ENCODE assay signal across 18 cellular contexts in the genomic region with DNA sequence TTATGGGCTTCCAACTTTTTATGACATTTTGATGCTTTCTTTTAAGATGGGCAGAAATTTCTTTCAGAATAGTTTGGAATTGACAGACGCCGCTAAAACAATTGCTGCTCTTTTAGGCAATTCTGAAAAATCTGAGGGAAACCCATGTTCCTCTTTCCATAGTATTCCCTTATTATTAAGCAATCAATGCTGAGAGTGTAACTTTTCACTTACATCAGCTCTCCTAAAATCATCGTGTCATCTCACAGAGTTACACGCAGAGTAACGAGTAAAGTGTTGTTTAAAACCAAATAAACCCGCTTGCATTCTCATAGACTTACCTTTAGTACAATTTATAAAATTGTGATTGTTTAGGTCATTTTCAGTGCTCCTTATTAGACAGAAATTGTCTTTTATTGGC.
DNase-seq lines count a peak whose midpoint lies in the region; ATAC-seq and TF ChIP-seq lines count a peak whose summit lies in the region.
"Had no signal": no experiment of that assay in that cellular context is flagged by ENCODE, and none has a peak within 500 bp of the region (broad histone marks: within the 10 kb centered on the region; RNA-seq: fewer than 3 reads in every experiment).

No MANE protein-coding gene starts in this region.

- H3K27me3 Mint-ChIP-seq in dendritic cell treated with granulocyte-macrophage colony-stimulating factor and Interleukin-4, amounts not matched to agents 40 ng/mL and 50 ng/mL, for 4 days: peaks cover 5% of the 10 kb centered on the region
- H3K27me3 Mint-ChIP-seq: CD4-positive, alpha-beta memory T cell had no signal

- H3K4me3 ChIP-seq in right atrium auricular region: no peak overlapping the region
- H3K4me3 ChIP-seq: BLaER1 treated with 17β-estradiol and CSF1 and Interleukin-3, amounts not matched to agents 10 nM and 100 nM; HAP-1 had no signal

- H3K9me3 ChIP-seq in right atrium auricular region: no peaks in the 10 kb centered on the region
- H3K9me3 ChIP-seq: HAP-1 had no signal

- ATAC-seq in left ventricle myocardium superior (peak; percentile 27), HG02623 (IDR thresholded peaks at IDR 0.05; ENCODE audit: unreplicated experiment) (no peak)

- intact Hi-C loops in left ventricle myocardium superior (cut with micrococcal nuclease): no loop called here
- intact Hi-C loops in dendritic cell treated with granulocyte-macrophage colony-stimulating factor and Interleukin-4, amounts not matched to agents 40 ng/mL and 50 ng/mL, for 4 days (cut with micrococcal nuclease): loop anchor here (5.0 to 10.0 kb wide), 4 partner anchors 33 to 355 kb away; no protein-coding TSS in a partner anchor

- H3K4me1 Mint-ChIP-seq in dendritic cell treated with granulocyte-macrophage colony-stimulating factor and Interleukin-4, amounts not matched to agents 40 ng/mL and 50 ng/mL, for 4 days (ENCODE audit: low read depth): peaks cover 45% of the 10 kb centered on the region

- H3K4me3 Mint-ChIP-seq in dendritic cell treated with granulocyte-macrophage colony-stimulating factor and Interleukin-4, amounts not matched to agents 40 ng/mL and 50 ng/mL, for 4 days: peak overlapping the region; percentile 30
- H3K4me3 Mint-ChIP-seq: B cell; CD14-positive monocyte; CD4-positive, alpha-beta memory T cell; HFFc6 had no signal

- no peak for TF ChIP-seq CTCF in right atrium auricular region (IDR thresholded peaks at IDR 0.05)
- no peak for TF ChIP-seq CTCF in GM13977 (IDR thresholded peaks at IDR 0.05; ENCODE audit: extremely low read depth, insufficient read depth, missing control alignments)

- H3K27ac Mint-ChIP-seq in dendritic cell treated with granulocyte-macrophage colony-stimulating factor and Interleukin-4, amounts not matched to agents 40 ng/mL and 50 ng/mL, for 4 days: peak overlapping the region; percentile 81
- H3K27ac Mint-ChIP-seq: B cell, HFFc6 had no signal

- no peaks in the 10 kb centered on the region for H3K27me3 ChIP-seq in right atrium auricular region
- H3K27me3 ChIP-seq: BLaER1 treated with 17β-estradiol and CSF1 and Interleukin-3, amounts not matched to agents 10 nM and 100 nM had no signal

- H3K4me1 ChIP-seq in right atrium auricular region: no peaks in the 10 kb centered on the region
- H3K4me1 ChIP-seq: HAP-1 had no signal

- no peak overlapping the region for H3K27ac ChIP-seq in right atrium auricular region

- in situ Hi-C loops in GM13977 (cut with MboI; ENCODE audit: low pct_unique_long_range_greater_than_20kb, low sequenced_read_pairs, unreplicated experiment): no loop called here

- H3K9me3 Mint-ChIP-seq in dendritic cell treated with granulocyte-macrophage colony-stimulating factor and Interleukin-4, amounts not matched to agents 40 ng/mL and 50 ng/mL, for 4 days: no peaks in the 10 kb centered on the region

- no peaks in the 10 kb centered on the region for H3K36me3 Mint-ChIP-seq in dendritic cell treated with granulocyte-macrophage colony-stimulating factor and Interleukin-4, amounts not matched to agents 40 ng/mL and 50 ng/mL, for 4 days (ENCODE audit: low read depth)
- H3K36me3 Mint-ChIP-seq: CD14-positive monocyte; CD4-positive, alpha-beta memory T cell had no signal

- H3K36me3 ChIP-seq in right atrium auricular region: no peaks in the 10 kb centered on the region
- H3K36me3 ChIP-seq: BLaER1 treated with 17β-estradiol and CSF1 and Interleukin-3, amounts not matched to agents 10 nM and 100 nM; HAP-1 had no signal

- DNase-seq in left ventricle myocardium superior: no peak
- no peak for DNase-seq in right atrium auricular region (ENCODE audit: low spot score)
- peak; percentile 44 for DNase-seq in pons (ENCODE audit: low spot score)
- no peak for DNase-seq in GM13977 (ENCODE audit: low spot score)
- DNase-seq: Calu3; CD4-positive, alpha-beta memory T cell; COR-L47; DMS53; DMS79 treated with DMSO at 0.1 percent for 48 hours; GF-D8; GOT3; HFFc6 had no signal
